ENCODE assay signal across 7 cellular contexts in genomic region chr3:152505926-152506325, GRCh38.
A peak's percentile ranks its signal among the peaks of the same experiment; 100 is the strongest.
DNase-seq lines count a peak whose midpoint lies in the region; ATAC-seq and TF ChIP-seq lines count a peak whose summit lies in the region.

No MANE protein-coding gene starts in this region.

- no peak for TF ChIP-seq CTCF in omental fat pad (IDR thresholded peaks at IDR 0.05)

- DNase-seq in omental fat pad (ENCODE audit: low spot score) = no peak
- no peak for DNase-seq in DMS153 (lab: John Stamatoyannopoulos, UW)
- no peak for DNase-seq in erythroblast (lab: John Stamatoyannopoulos, UW)
- DNase-seq in HCEC 1CT = no peak

- TF ChIP-seq POLR2A in erythroblast (IDR thresholded peaks at IDR 0.05; ENCODE audit: low read length) = no peak

- ATAC-seq in GM18907 (IDR thresholded peaks at IDR 0.05; ENCODE audit: unreplicated experiment) = peak; percentile 96
- peak; percentile 89 for ATAC-seq in GM21528 (IDR thresholded peaks at IDR 0.05; ENCODE audit: low FRiP score, unreplicated experiment)
- peak; percentile 93 for ATAC-seq in HG03280 (IDR thresholded peaks at IDR 0.05; ENCODE audit: unreplicated experiment)
- ATAC-seq in omental fat pad (ENCODE audit: low FRiP score) = peak; percentile 57
